ENCODE assay signal across 8 cellular contexts in the genomic region with DNA sequence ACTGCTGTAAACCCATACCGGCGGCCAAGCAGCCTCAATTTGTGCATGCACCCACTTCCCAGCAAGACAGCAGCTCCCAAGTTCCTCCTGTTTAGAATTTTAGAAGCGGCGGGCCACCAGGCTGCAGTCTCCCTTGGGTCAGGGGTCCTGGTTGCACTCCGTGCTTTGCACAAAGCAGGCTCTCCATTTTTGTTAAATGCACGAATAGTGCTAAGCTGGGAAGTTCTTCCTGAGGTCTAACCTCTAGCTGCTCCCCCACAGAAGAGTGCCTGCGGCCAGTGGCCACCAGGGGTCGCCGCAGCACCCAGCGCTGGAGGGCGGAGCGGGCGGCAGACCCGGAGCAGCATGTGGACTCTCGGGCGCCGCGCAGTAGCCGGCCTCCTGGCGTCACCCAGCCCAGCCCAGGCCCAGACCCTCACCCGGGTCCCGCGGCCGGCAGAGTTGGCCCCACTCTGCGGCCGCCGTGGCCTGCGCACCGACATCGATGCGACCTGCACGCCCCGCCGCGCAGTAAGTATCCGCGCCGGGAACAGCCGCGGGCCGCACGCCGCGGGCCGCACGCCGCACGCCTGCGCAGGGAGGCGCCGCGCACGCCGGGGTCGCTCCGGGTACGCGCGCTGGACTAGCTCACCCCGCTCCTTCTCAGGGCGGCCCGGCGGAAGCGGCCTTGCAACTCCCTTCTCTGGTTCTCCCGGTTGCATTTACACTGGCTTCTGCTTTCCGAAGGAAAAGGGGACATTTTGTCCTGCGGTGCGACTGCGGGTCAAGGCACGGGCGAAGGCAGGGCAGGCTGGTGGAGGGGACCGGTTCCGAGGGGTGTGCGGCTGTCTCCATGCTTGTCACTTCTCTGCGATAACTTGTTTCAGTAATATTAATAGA. TPM values are rescaled to one million over a fixed set of nuclear protein-coding genes. Genes with fewer than 3 reads are reported as not detected.
A peak's percentile ranks its signal among the peaks of the same experiment; 100 is the strongest.
DNase-seq lines count a peak whose midpoint lies in the region; ATAC-seq and TF ChIP-seq lines count a peak whose summit lies in the region.

A gene (plus strand): TSS at position 315 of the 879 bp plus-strand sequence. CDS start 31 bp downstream, at position 346.

- peak within 1 kb of the TSS; percentile 81 for H4K91ac ChIP-seq in IMR-90 (ENCODE audit: insufficient read depth, low read depth, low read length)

- peak within 1 kb of the TSS; percentile 97 for H3K9ac ChIP-seq in IMR-90 (ENCODE audit: low read depth, low read length)
- H3K9ac ChIP-seq in neural progenitor cell = peak within 1 kb of the TSS; percentile 53
- H3K9ac ChIP-seq in subcutaneous abdominal adipose tissue (ENCODE audit: low read length in 5 of 5) = peak within 1 kb of the TSS; percentile 79 to 93 (median 90)

- no peak within 1 kb of the TSS for H2AK5ac ChIP-seq in IMR-90 (ENCODE audit: low read depth, low read length)

- H2BK120ac ChIP-seq in IMR-90 (ENCODE audit: low read depth, low read length) = peak within 1 kb of the TSS; percentile 75

- dilution Hi-C loops in IMR-90 (cut with HindIII; ENCODE audit: low sequenced_read_pairs, unreplicated experiment) = no loop called here

- H2AFZ ChIP-seq in IMR-90 (replicated peaks; ENCODE audit: low read length, poor library complexity) (peak within 1 kb of the TSS; percentile 100), neural progenitor cell (replicated peaks) (peak within 1 kb of the TSS; percentile 86)

- H3K4me2 ChIP-seq in IMR-90 (ENCODE audit: low read depth, low read length) (peak within 1 kb of the TSS; percentile 83), neural progenitor cell (peak within 1 kb of the TSS; percentile 89)

- peak within 1 kb of the TSS; percentile 91 for H3K27ac ChIP-seq in IMR-90 (ENCODE audit: insufficient read depth, low read length)
- H3K27ac ChIP-seq in RWPE1 = peak within 1 kb of the TSS; percentile 75
- peak within 1 kb of the TSS; percentile 62 for H3K27ac ChIP-seq in neural progenitor cell
- H3K27ac ChIP-seq in subcutaneous abdominal adipose tissue (ENCODE audit: low read depth, low read length) = peak within 1 kb of the TSS; percentile 86

- H3K4me3 Mint-ChIP-seq in neural progenitor cell = peak within 1 kb of the TSS; percentile 95

- H3K27me3 Mint-ChIP-seq in neural progenitor cell (ENCODE audit: insufficient read depth, low read depth) = peaks cover 3% of the 10 kb centered on the region

- in situ Hi-C loops in IMR-90 (cut with MboI; ENCODE audit: low sequenced_read_pairs) = no loop called here

- H3K18ac ChIP-seq in IMR-90 (ENCODE audit: low read depth, low read length) = peak within 1 kb of the TSS; percentile 75

- peak within 1 kb of the TSS; percentile 98 for H3K14ac ChIP-seq in IMR-90 (replicated peaks; ENCODE audit: low read depth, low read length)

- peaks cover 16 to 30% of the 10 kb centered on the region in 2 experiments for H3K79me1 ChIP-seq in IMR-90 (ENCODE audit: low read depth in 1 of 2, low read length in 2 of 2)

- H3K27ac Mint-ChIP-seq in neural progenitor cell = peak within 1 kb of the TSS; percentile 43

- peaks cover 47% of the 10 kb centered on the region for H3K79me2 ChIP-seq in neural progenitor cell (ENCODE audit: low read depth)

- H3K27me3 ChIP-seq in IMR-90 (ENCODE audit: control insufficient read depth, insufficient read depth, low read length) (no peaks in the 10 kb centered on the region), neural progenitor cell (no peaks in the 10 kb centered on the region), subcutaneous abdominal adipose tissue (ENCODE audit: control insufficient read depth in 5 of 5, insufficient read depth in 4 of 5, low read length in 5 of 5) (no peaks in the 10 kb centered on the region)

- H3K4me1 Mint-ChIP-seq in neural progenitor cell = peaks cover 9% of the 10 kb centered on the region

- ATAC-seq in GM21528 (IDR thresholded peaks at IDR 0.05; ENCODE audit: low FRiP score, unreplicated experiment) (peak; percentile 92), IMR-90 (ENCODE audit: low read depth) (peak; percentile 97)

- TF ChIP-seq CTCF in IMR-90 (conservative IDR thresholded peaks at IDR 0.05; ENCODE audit: low read depth, low read length) = peak; percentile 98
- peak; percentile 95 for TF ChIP-seq CTCF in RWPE1 (conservative IDR thresholded peaks at IDR 0.05; ENCODE audit: low read depth)
- peak; percentile 97 for TF ChIP-seq CTCF in fibroblast of villous mesenchyme (IDR thresholded peaks at IDR 0.05; ENCODE audit: insufficient read depth, low read depth, low read length)
- TF ChIP-seq CTCF in neural progenitor cell (IDR thresholded peaks at IDR 0.05) = peak; percentile 99

- H4K20me1 ChIP-seq in IMR-90 (ENCODE audit: insufficient read depth, low read length) = no peaks in the 10 kb centered on the region
- no peaks in the 10 kb centered on the region for H4K20me1 ChIP-seq in neural progenitor cell (ENCODE audit: low read depth)

- peaks cover 13% of the 10 kb centered on the region for H3F3A ChIP-seq in neural progenitor cell (ENCODE audit: low read depth)

- peak within 1 kb of the TSS; percentile 3; the same call in 1 of the 3 replicates for H2BK15ac ChIP-seq in IMR-90 (ENCODE audit: low read depth, low read length)

- H3K9me3 Mint-ChIP-seq in neural progenitor cell = no peaks in the 10 kb centered on the region

- H3K36me3 Mint-ChIP-seq in neural progenitor cell = peaks cover 7% of the 10 kb centered on the region

- no TSS peak for BruUV-seq in IMR-90 (replicated peaks; lab: Mats Ljungman, UMichigan)

- POLR2A ChIA-PET in IMR-90 (lab: Charles Lee; ENCODE audit: unreplicated experiment) (interaction anchor here (0.6 kb wide), 1 partner anchor 921 kb away, joined by 3 read pairs; no protein-coding TSS in a partner anchor), RWPE1 (lab: Yijun Ruan, JAX; ENCODE audit: low non-redundant PET) (interaction anchor here (0.6 to 1.0 kb wide), 5 partner anchors 56 to 1546 kb away, joined by 3 to 4 read pairs (median 3); no protein-coding TSS in a partner anchor)

- H3K36me3 ChIP-seq in IMR-90 (ENCODE audit: control insufficient read depth, insufficient read depth, low read length) = no peaks in the 10 kb centered on the region
- no peaks in the 10 kb centered on the region for H3K36me3 ChIP-seq in neural progenitor cell
- no peaks in the 10 kb centered on the region for H3K36me3 ChIP-seq in subcutaneous abdominal adipose tissue (ENCODE audit: control insufficient read depth in 5 of 5, insufficient read depth in 5 of 5, low read length in 5 of 5)

- WGBS in IMR-90 (ENCODE audit: extremely low coverage in 2 of 2, insufficient read length in 1 of 2), 2 experiments = 4% methylated on average over 40 of the region's 75 CpGs; no CpG with 5 or more reads in 1 of the 2 experiments

- H3K56ac ChIP-seq in IMR-90 (ENCODE audit: extremely low read depth, insufficient read depth, low read length) = peak within 1 kb of the TSS; percentile 86

- H2BK20ac ChIP-seq in IMR-90 (ENCODE audit: low read depth, low read length) = no peak within 1 kb of the TSS

- H4K5ac ChIP-seq in IMR-90 (ENCODE audit: low read depth, low read length) = peak within 1 kb of the TSS; percentile 80

- peak within 1 kb of the TSS; percentile 92 to 95 for H4K8ac ChIP-seq in IMR-90 (ENCODE audit: low read depth in 2 of 2, low read length in 2 of 2)

- TF ChIP-seq POLR2A in IMR-90 (IDR thresholded peaks at IDR 0.05; ENCODE audit: low read depth, low read length) = peak; percentile 62; the same call in 1 of the 2 replicates

- TF ChIP-seq RAD21 in IMR-90 (IDR thresholded peaks at IDR 0.05; ENCODE audit: low read length) = peak; percentile 69

- peak; percentile 34 for DNase-seq in DMS79 treated with DMSO at 0.1 percent for 48 hours (lab: John Stamatoyannopoulos, UW)
- peak; percentile 75 for DNase-seq in IMR-90
- DNase-seq in RWPE1 (ENCODE audit: low spot score) = peak; percentile 91
- peak; percentile 94 for DNase-seq in activated effector memory CD4-positive, alpha-beta T cell treated with anti-CD3 and anti-CD28 coated beads, Interleukin-2, amount 50 U/mL, for 16 hours
- DNase-seq in fibroblast of villous mesenchyme (ENCODE audit: low read depth) = peak; percentile 79
- peak; percentile 87 for DNase-seq in neural progenitor cell (ENCODE audit: low spot score)

- peak within 1 kb of the TSS; percentile 96 for H3K23ac ChIP-seq in IMR-90 (ENCODE audit: low read depth, low read length)

- H2AK9ac ChIP-seq in IMR-90 (replicated peaks; ENCODE audit: low read depth, low read length, poor library complexity) = peak within 1 kb of the TSS; percentile 91

- intact Hi-C loops in IMR-90 (cut with micrococcal nuclease) = loop anchor here (5.0 kb wide), 2 partner anchors 87 to 157 kb away; no protein-coding TSS in a partner anchor

- no peaks in the 10 kb centered on the region for H3K9me1 ChIP-seq in IMR-90 (ENCODE audit: insufficient read depth, low read length)

- H2BK5ac ChIP-seq in IMR-90 (ENCODE audit: low read depth, low read length, poor library complexity, severe bottlenecking) = peak within 1 kb of the TSS; percentile 76

- H3K4me3 ChIP-seq in IMR-90 (ENCODE audit: insufficient read depth, low read depth, low read length) (peak within 1 kb of the TSS; percentile 87), fibroblast of villous mesenchyme (ENCODE audit: low read depth, low read length) (peak within 1 kb of the TSS; percentile 74), neural progenitor cell (peak within 1 kb of the TSS; percentile 67), subcutaneous abdominal adipose tissue (ENCODE audit: low read depth in 1 of 5, low read length in 5 of 5) (peak within 1 kb of the TSS; percentile 90 to 98 (median 91))

- CTCF ChIA-PET in IMR-90 (lab: Yijun Ruan, JAX) = interaction anchor here (0.6 to 1.9 kb wide), 11 partner anchors 10 to 301 kb away, joined by 3 to 12 read pairs (median 4); no protein-coding TSS in a partner anchor
- CTCF ChIA-PET in RWPE1 (lab: Yijun Ruan, JAX) = interaction anchor here (0.6 to 1.4 kb wide), 12 partner anchors 11 to 525 kb away, joined by 3 to 8 read pairs (median 3); no protein-coding TSS in a partner anchor

- no peaks in the 10 kb centered on the region for H3K9me3 ChIP-seq in IMR-90 (ENCODE audit: control insufficient read depth, insufficient read depth, low read length)
- H3K9me3 ChIP-seq in neural progenitor cell (ENCODE audit: low read depth) = no peaks in the 10 kb centered on the region
- H3K9me3 ChIP-seq in subcutaneous abdominal adipose tissue (ENCODE audit: control insufficient read depth in 5 of 5, low read length in 5 of 5) = no peaks in the 10 kb centered on the region

- H3K4me1 ChIP-seq in IMR-90 (ENCODE audit: control insufficient read depth, insufficient read depth, low read length) (peaks cover 2% of the 10 kb centered on the region; the same call in 1 of the 2 replicates), neural progenitor cell (no peaks in the 10 kb centered on the region), subcutaneous abdominal adipose tissue (ENCODE audit: control insufficient read depth in 5 of 5, insufficient read depth in 5 of 5, low read length in 5 of 5) (peaks cover 4 to 21% (median 14%) of the 10 kb centered on the region in 5 donors)

- H3K4ac ChIP-seq in IMR-90 (ENCODE audit: low read depth, low read length) = peak within 1 kb of the TSS; percentile 91

RNA-seq across cellular contexts. Expression of the gene that starts here (rescaled TPM):
- total RNA-seq in IMR-90 (2012; rRNA removed) (3.9 and 6.1 TPM in 2 replicates), fibroblast of villous mesenchyme (2.6 TPM in 2 replicates), neural progenitor cell (ENCODE audit: low replicate concordance) (23.2 and 24.8 TPM in 2 replicates)
- 17.6 and 18.1 TPM in 2 replicates for polyA plus RNA-seq in IMR-90 (2012; rRNA removed)
- 10.0 and 20.5 TPM in 2 replicates for polyA plus RNA-seq in IMR-90 (2012; cell fraction: cytosol; rRNA removed)
- polyA plus RNA-seq in IMR-90 (2012; cell fraction: nucleus; rRNA removed; ENCODE audit: low replicate concordance) = 2.6 and 10.9 TPM in 2 replicates

Comparison
In these comparisons a context has a peak if more than half of its experiments do, and no peak if none do; other contexts are left out.
1. Peak in every context shown above with its lines: DNase-seq, ATAC-seq, H3K4me3 ChIP-seq and H3K27ac ChIP-seq.
2. DNase-seq: peak in every context shown above with its lines; median percentile 94 in activated effector memory CD4-positive, alpha-beta T cell treated with anti-CD3 and anti-CD28 coated beads, Interleukin-2, amount 50 U/mL, for 16 hours; 91 in RWPE1; 87 in neural progenitor cell; 79 in fibroblast of villous mesenchyme; 75 in IMR-90; 34 in DMS79 treated with DMSO at 0.1 percent for 48 hours.